Comparison of ENCODE assay signal across 13 cellular contexts in genomic region chr6:43434441-43434840, GRCh38. TPM values are rescaled to one million over a fixed set of nuclear protein-coding genes. Genes with fewer than 3 reads are reported as not detected.
DNase-seq lines count a peak whose midpoint lies in the region; ATAC-seq, FAIRE-seq and TF ChIP-seq lines count a peak whose summit lies in the region.
"Had no signal": no experiment of that assay in that cellular context is flagged by ENCODE, and none has a peak within 500 bp of the region (broad histone marks: within the 10 kb centered on the region; RNA-seq: fewer than 3 reads in every experiment).

No MANE protein-coding gene starts in this region.

- no peak overlapping the region for H3K27ac ChIP-seq in GM23338 (ENCODE audit: low read depth)
- no peak overlapping the region for H3K27ac ChIP-seq in K562 (ENCODE audit: extremely low read depth, low read depth, low read length)
- H3K27ac ChIP-seq in left ventricle myocardium inferior (replicated peaks): peak overlapping the region; percentile 82
- H3K27ac ChIP-seq in osteoblast (ENCODE audit: low read depth, low read length): no peak overlapping the region
- H3K27ac ChIP-seq: KMS-11 had no signal

- TF ChIP-seq EP300 in K562 (IDR thresholded peaks at IDR 0.05; ENCODE audit: low read length): no peak

- CTCF ChIA-PET in K562 (lab: Yijun Ruan, JAX; ENCODE audit: low intra/inter-chr PET ratio): no interaction called here

- no peaks in the 10 kb centered on the region for H3F3A ChIP-seq in GM23338 (replicated peaks; ENCODE audit: low read depth)

- in situ Hi-C loops in K562 (cut with MboI) (no loop called here), HAP-1 (cut with MboI; ENCODE audit: low sequenced_read_pairs) (no loop called here)

- no peaks in the 10 kb centered on the region for H4K20me1 ChIP-seq in GM23338 (replicated peaks; ENCODE audit: insufficient read depth)
- H4K20me1 ChIP-seq in K562 (replicated peaks; ENCODE audit: control insufficient read depth, insufficient read depth, low read length): peaks cover 3% of the 10 kb centered on the region
- H4K20me1 ChIP-seq in osteoblast (ENCODE audit: insufficient read depth, low read length): peaks cover 5% of the 10 kb centered on the region

- TF ChIP-seq RAD21 in K562 (CRISPR knock-in tag; conservative IDR thresholded peaks at IDR 0.05 in 1 of 2, IDR thresholded peaks at IDR 0.05 in 1 of 2): no peak

- H3K9me3 ChIP-seq in K562 (replicated peaks; ENCODE audit: control insufficient read depth, insufficient read depth, low read depth, low read length) (no peaks in the 10 kb centered on the region), left ventricle myocardium inferior (replicated peaks) (no peaks in the 10 kb centered on the region), osteoblast (ENCODE audit: low read depth, low read length) (no peaks in the 10 kb centered on the region), BE2C (no peaks in the 10 kb centered on the region), HAP-1 (no peaks in the 10 kb centered on the region)

- peaks cover 6% of the 10 kb centered on the region for H3K27me3 Mint-ChIP-seq in GM23338 (ENCODE audit: insufficient read depth, low read depth, poor library complexity)

- no peak for TF ChIP-seq POLR2A in K562 (conservative IDR thresholded peaks at IDR 0.05)

- no peak for TF ChIP-seq CTCF in GM23338 (conservative IDR thresholded peaks at IDR 0.05; ENCODE audit: low read depth in 2 of 2)
- TF ChIP-seq CTCF in K562 (IDR thresholded peaks at IDR 0.05 in 2 of 3, conservative IDR thresholded peaks at IDR 0.05 in 1 of 3; ENCODE audit: insufficient read depth in 2 of 3, low read depth in 1 of 3, low read length in 3 of 3): no peak
- no peak for TF ChIP-seq CTCF in left ventricle myocardium inferior (IDR thresholded peaks at IDR 0.05; ENCODE audit: borderline replicate concordance)
- no peak for TF ChIP-seq CTCF in osteoblast (IDR thresholded peaks at IDR 0.05; ENCODE audit: extremely low read depth, low read depth, low read length)
- TF ChIP-seq CTCF in BE2C (IDR thresholded peaks at IDR 0.05; ENCODE audit: low read depth, low read length): no peak

- H3K4me3 Mint-ChIP-seq in GM23338: no peak overlapping the region
- H3K4me3 Mint-ChIP-seq: CD14-positive monocyte had no signal

- H3K27me3 ChIP-seq in GM23338 (ENCODE audit: insufficient read depth): no peaks in the 10 kb centered on the region
- H3K27me3 ChIP-seq in K562 (ENCODE audit: control insufficient read depth in 2 of 2, insufficient read depth in 2 of 2, low read length in 2 of 2): no peaks in the 10 kb centered on the region
- H3K27me3 ChIP-seq in left ventricle myocardium inferior (ENCODE audit: low read depth): no peaks in the 10 kb centered on the region
- H3K27me3 ChIP-seq in osteoblast (ENCODE audit: insufficient read depth, low read length): no peaks in the 10 kb centered on the region
- H3K27me3 ChIP-seq in BE2C: no peaks in the 10 kb centered on the region
- H3K27me3 ChIP-seq in HAP-1 (ENCODE audit: low read depth): no peaks in the 10 kb centered on the region

- H3K9ac ChIP-seq in K562 (ENCODE audit: insufficient read depth in 1 of 2, low read depth in 2 of 2, low read length in 2 of 2): peak overlapping the region in 1 of 2 experiments; percentile 6; a peak in 1 of 4 replicates
- H3K9ac ChIP-seq: KMS-11 had no signal

- DNase-seq in GM23338 (ENCODE audit: low spot score): no peak
- no peak for DNase-seq in K562 (ENCODE audit: extremely low read depth in 1 of 4, low spot score in 3 of 4)
- peak; percentile 41 for DNase-seq in left ventricle myocardium inferior
- peak; percentile 38 for DNase-seq in osteoblast (ENCODE audit: insufficient read length, low spot score, missing footprints)
- no peak for DNase-seq in BE2C
- no peak for DNase-seq in HAP-1 (ENCODE audit: low spot score in 2 of 2)
- no peak for DNase-seq in NAMALWA (ENCODE audit: low spot score)
- DNase-seq: NCI-H1048, NCI-H1694, NCI-H2227 treated with DMSO at 0.1 percent for 48 hours, NCI-H524 had no signal

- H3K4me2 ChIP-seq in GM23338: no peak overlapping the region
- H3K4me2 ChIP-seq in K562 (ENCODE audit: insufficient read depth, low read length): no peak overlapping the region
- H3K4me2 ChIP-seq in osteoblast (ENCODE audit: insufficient read depth, low read length): no peak overlapping the region
- H3K4me2 ChIP-seq: KMS-11 had no signal

- H2AFZ ChIP-seq in GM23338 (no peak overlapping the region), K562 (ENCODE audit: low read depth, low read length) (no peak overlapping the region), osteoblast (ENCODE audit: low read length) (no peak overlapping the region)

- H3K36me3 ChIP-seq in GM23338 (ENCODE audit: insufficient read depth) (no peaks in the 10 kb centered on the region), K562 (ENCODE audit: control insufficient read depth, insufficient read depth, low read length) (peaks cover 18% of the 10 kb centered on the region; the same call in 2 of the 3 replicates), left ventricle myocardium inferior (peaks cover 27% of the 10 kb centered on the region), osteoblast (ENCODE audit: insufficient read depth, low read length) (peaks cover 51% of the 10 kb centered on the region), BE2C (no peaks in the 10 kb centered on the region; the same call in 1 of the 2 replicates), HAP-1 (replicated peaks) (peaks cover 7% of the 10 kb centered on the region)

- H3K4me1 Mint-ChIP-seq in GM23338: no peaks in the 10 kb centered on the region; the same call in 2 of the 3 replicates

- ATAC-seq in GM23338 (no peak), K562 (no peak)

- H3K4me3 ChIP-seq in GM23338 (no peak overlapping the region), K562 (no peak overlapping the region), left ventricle myocardium inferior (no peak overlapping the region), osteoblast (ENCODE audit: insufficient read depth, low read length) (no peak overlapping the region), BE2C (ENCODE audit: low read depth, low read length) (no peak overlapping the region), HAP-1 (no peak overlapping the region)

- H3K9me1 ChIP-seq in K562 (ENCODE audit: control insufficient read depth, insufficient read depth, low read length): no peaks in the 10 kb centered on the region

- H3K27ac Mint-ChIP-seq in GM23338: peak overlapping the region; percentile 65; the same call in 1 of the 2 replicates

- FAIRE-seq in K562 (lab: Jason Lieb, UNC): no peak

- intact Hi-C loops in K562 (cut with micrococcal nuclease): no loop called here
- intact Hi-C loops in left ventricle myocardium inferior (cut with micrococcal nuclease): no loop called here

- H3K4me1 ChIP-seq in GM23338 (ENCODE audit: insufficient read depth): no peaks in the 10 kb centered on the region
- peaks cover 6 to 7% of the 10 kb centered on the region in 2 experiments; a peak in 3 of 5 replicates for H3K4me1 ChIP-seq in K562 (replicated peaks in 1 of 2; ENCODE audit: control insufficient read depth in 2 of 2, insufficient read depth in 2 of 2, low read length in 2 of 2)
- peaks cover 49% of the 10 kb centered on the region for H3K4me1 ChIP-seq in left ventricle myocardium inferior
- H3K4me1 ChIP-seq in osteoblast (ENCODE audit: insufficient read depth, low read length): peaks cover 15% of the 10 kb centered on the region
- H3K4me1 ChIP-seq in BE2C: peaks cover 9% of the 10 kb centered on the region
- H3K4me1 ChIP-seq in HAP-1: no peaks in the 10 kb centered on the region

- no peaks in the 10 kb centered on the region for H3K9me2 ChIP-seq in GM23338 (ENCODE audit: insufficient read depth)

- no TSS peak for BruUV-seq in K562 (replicated peaks; lab: Mats Ljungman, UMichigan)

- H3K9me3 Mint-ChIP-seq in GM23338: no peaks in the 10 kb centered on the region
- H3K9me3 Mint-ChIP-seq: CD14-positive monocyte had no signal

- POLR2A ChIA-PET in K562 (lab: Yijun Ruan, JAX): interaction anchor here (0.6 to 2.4 kb wide), 4 partner anchors 9 to 42 kb away, joined by 3 to 12 read pairs (median 4); no protein-coding TSS in a partner anchor

- WGBS in K562 (ENCODE audit: insufficient coverage, low coverage, missing lambda C conversion rate): 88% methylated on average over 10 of the region's 11 CpGs

- peaks cover 4% of the 10 kb centered on the region; the same call in 1 of the 2 replicates for H3K79me2 ChIP-seq in GM23338 (replicated peaks; ENCODE audit: insufficient read depth)
- no peaks in the 10 kb centered on the region for H3K79me2 ChIP-seq in K562 (ENCODE audit: control insufficient read depth, insufficient read depth, low read length)
- peaks cover 20% of the 10 kb centered on the region for H3K79me2 ChIP-seq in osteoblast (ENCODE audit: insufficient read depth, low read length)

- peaks cover 3% of the 10 kb centered on the region; the same call in 1 of the 3 replicates for H3K36me3 Mint-ChIP-seq in GM23338 (ENCODE audit: low read depth)

RNA-seq across cellular contexts. Expression of gene ABCC10, which starts 7.1 kb away (rescaled TPM):
- 16.7 and 16.9 TPM in 2 replicates for total RNA-seq in GM23338 (2014; rRNA removed; shearing (Covaris generic))
- 17.5 and 18.9 TPM in 2 replicates for polyA plus RNA-seq in GM23338 (2016; fragmentation: Nextera tagmentation; extraction: Ambion mirVana)
- total RNA-seq in K562 (2011; cell fraction: chromatin; rRNA removed; ENCODE audit: low replicate concordance): 98.1 and 219 TPM in 2 replicates
- 108 and 125 TPM in 2 replicates for total RNA-seq in K562 (2011; cell fraction: nucleolus; rRNA removed)
- 89.8 and 98.2 TPM in 2 replicates for total RNA-seq in K562 (2011; cell fraction: nucleoplasm; rRNA removed)
- total RNA-seq in K562 (2014; rRNA removed): 16.5 and 20.4 TPM in 2 replicates
- 6.8 and 10.5 TPM in 2 replicates for total RNA-seq in K562 (2014; rRNA removed; fragmentation: Illumina TruSeq; extraction: Trizol)
- total RNA-seq in K562 (2015; rRNA removed; fragmentation: Illumina TruSeq; extraction: Trizol): 13.4 TPM in 2 replicates
- total RNA-seq in K562 (2021): 28.4 and 29.1 TPM in 2 replicates
- 13.7 and 23.5 TPM in 2 replicates for polyA plus RNA-seq in K562 (2011; rRNA removed)
- 13.8 and 24.4 TPM in 2 replicates for polyA plus RNA-seq in K562 (2011; cell fraction: cytosol; rRNA removed)
- 79.9 and 89.8 TPM in 2 replicates for polyA plus RNA-seq in K562 (2011; cell fraction: nucleus; rRNA removed)
- polyA plus RNA-seq in K562 (2012): 19.5 and 28.6 TPM in 2 replicates
- 21.3 and 25.8 TPM in 2 replicates for polyA plus RNA-seq in K562 (2014; fragmentation: Illumina TruSeq; extraction: Trizol)
- 1 to 10 TPM; 2.4 to 2.6 TPM for polyA plus RNA-seq in K562 (2014; fragmentation: Nextera tagmentation; extraction: Ambion mirVana)
- 21.7 and 21.8 TPM in 2 replicates for polyA plus RNA-seq in K562 (2014; rRNA removed)
- 11.0 and 11.4 TPM in 2 replicates for polyA minus RNA-seq in K562 (2011; rRNA and poly(A)+ RNA removed)
- polyA minus RNA-seq in K562 (2011; cell fraction: cytosol; rRNA and poly(A)+ RNA removed): 15.0 and 21.0 TPM in 2 replicates
- 16.6 and 23.7 TPM in 2 replicates for polyA minus RNA-seq in K562 (2011; cell fraction: nucleus; rRNA and poly(A)+ RNA removed)
- total RNA-seq in left ventricle myocardium inferior: 11.7 TPM
- 26.4 and 27.1 TPM in 2 replicates for total RNA-seq in osteoblast
- polyA plus RNA-seq in BE2C (2012; ENCODE audit: insufficient read depth, insufficient read length, low read depth): 27.6 TPM

RNA-seq across cellular contexts. Expression of gene DLK2, which starts 20.9 kb away (rescaled TPM):
- total RNA-seq in GM23338 (2014; rRNA removed; shearing (Covaris generic)): 0.16 and 0.21 TPM in 2 replicates
- 0.47 and 0.57 TPM in 2 replicates for polyA plus RNA-seq in GM23338 (2016; fragmentation: Nextera tagmentation; extraction: Ambion mirVana)
- total RNA-seq in K562 (2011; cell fraction: chromatin; rRNA removed; ENCODE audit: low replicate concordance): 0.30 and 1.3 TPM in 2 replicates
- 2.2 and 3.3 TPM in 2 replicates for total RNA-seq in K562 (2011; cell fraction: nucleolus; rRNA removed)
- total RNA-seq in K562 (2011; cell fraction: nucleoplasm; rRNA removed): 1.9 and 2.0 TPM in 2 replicates
- total RNA-seq in K562 (2014; rRNA removed): 0.23 and 0.29 TPM in 2 replicates
- total RNA-seq in K562 (2014; rRNA removed; fragmentation: Illumina TruSeq; extraction: Trizol): not detected in 2 replicates
- 0.11 TPM in 1 of 2 replicates, not detected in the other for total RNA-seq in K562 (2015; rRNA removed; fragmentation: Illumina TruSeq; extraction: Trizol)
- 0.36 and 0.53 TPM in 2 replicates for total RNA-seq in K562 (2021)
- 0.35 and 0.74 TPM in 2 replicates for polyA plus RNA-seq in K562 (2011; rRNA removed)
- polyA plus RNA-seq in K562 (2011; cell fraction: cytosol; rRNA removed): 1.0 and 1.8 TPM in 2 replicates
- 0.87 and 1.3 TPM in 2 replicates for polyA plus RNA-seq in K562 (2011; cell fraction: nucleus; rRNA removed)
- polyA plus RNA-seq in K562 (2012): 0.59 and 0.60 TPM in 2 replicates
- polyA plus RNA-seq in K562 (2014; fragmentation: Illumina TruSeq; extraction: Trizol): 0.16 and 0.37 TPM in 2 replicates
- polyA plus RNA-seq in K562 (2014; fragmentation: Nextera tagmentation; extraction: Ambion mirVana): not detected
- polyA plus RNA-seq in K562 (2014; rRNA removed): 0.45 and 0.65 TPM in 2 replicates
- polyA minus RNA-seq in K562 (2011; rRNA and poly(A)+ RNA removed): 0.25 and 0.27 TPM in 2 replicates
- polyA minus RNA-seq in K562 (2011; cell fraction: cytosol; rRNA and poly(A)+ RNA removed): not detected in 2 replicates
- 0.13 and 0.44 TPM in 2 replicates for polyA minus RNA-seq in K562 (2011; cell fraction: nucleus; rRNA and poly(A)+ RNA removed)
- 3.3 TPM for total RNA-seq in left ventricle myocardium inferior
- 0.29 TPM in 1 of 2 replicates, not detected in the other for total RNA-seq in osteoblast
- 0.69 TPM for polyA plus RNA-seq in BE2C (2012; ENCODE audit: insufficient read depth, insufficient read length, low read depth)
- polyA plus RNA-seq: CD14-positive monocyte had no signal

RNA-seq across cellular contexts. Expression of gene TJAP1, which starts 42.9 kb away (rescaled TPM):
- 33.3 and 34.3 TPM in 2 replicates for total RNA-seq in GM23338 (2014; rRNA removed; shearing (Covaris generic))
- polyA plus RNA-seq in GM23338 (2016; fragmentation: Nextera tagmentation; extraction: Ambion mirVana) (16.9 and 17.6 TPM in 2 replicates), K562 (2011; rRNA removed) (16.2 and 25.3 TPM in 2 replicates), K562 (2014; fragmentation: Illumina TruSeq; extraction: Trizol) (17.0 and 21.3 TPM in 2 replicates), K562 (2014; fragmentation: Nextera tagmentation; extraction: Ambion mirVana) (under 1 TPM; 0.06 to 0.29 TPM), K562 (2014; rRNA removed) (24.2 and 31.1 TPM in 2 replicates)
- total RNA-seq in K562 (2011; cell fraction: chromatin; rRNA removed; ENCODE audit: low replicate concordance): 43.2 and 99.7 TPM in 2 replicates
- 41.3 and 52.0 TPM in 2 replicates for total RNA-seq in K562 (2011; cell fraction: nucleolus; rRNA removed)
- 55.1 and 68.1 TPM in 2 replicates for total RNA-seq in K562 (2011; cell fraction: nucleoplasm; rRNA removed)
- total RNA-seq in K562 (2014; rRNA removed) (17.0 and 23.1 TPM in 2 replicates), K562 (2014; rRNA removed; fragmentation: Illumina TruSeq; extraction: Trizol) (7.2 TPM in 2 replicates), K562 (2015; rRNA removed; fragmentation: Illumina TruSeq; extraction: Trizol) (11.1 and 11.2 TPM in 2 replicates), K562 (2021) (25.4 and 35.8 TPM in 2 replicates), left ventricle myocardium inferior (24.1 TPM), osteoblast (14.5 and 16.2 TPM in 2 replicates)
- polyA plus RNA-seq in K562 (2011; cell fraction: cytosol; rRNA removed): 16.2 and 19.2 TPM in 2 replicates
- 92.6 and 107 TPM in 2 replicates for polyA plus RNA-seq in K562 (2011; cell fraction: nucleus; rRNA removed)
- polyA plus RNA-seq in K562 (2012): 19.6 and 33.5 TPM in 2 replicates
- 11.2 and 14.6 TPM in 2 replicates for polyA minus RNA-seq in K562 (2011; rRNA and poly(A)+ RNA removed)
- polyA minus RNA-seq in K562 (2011; cell fraction: cytosol; rRNA and poly(A)+ RNA removed): 8.1 and 9.8 TPM in 2 replicates
- polyA minus RNA-seq in K562 (2011; cell fraction: nucleus; rRNA and poly(A)+ RNA removed): 16.6 and 17.1 TPM in 2 replicates
- polyA plus RNA-seq in BE2C (2012; ENCODE audit: insufficient read depth, insufficient read length, low read depth): 53.9 TPM

Comparison
In these comparisons a context has a peak if more than half of its experiments do, and no peak if none do; other contexts are left out.
1. DNase-seq: peak in left ventricle myocardium inferior (single experiment) and osteoblast (single experiment); none in GM23338 (single experiment), K562 (0 of 4), BE2C (single experiment), HAP-1 (0 of 2) and NAMALWA (single experiment).